ENCODE assay signal across 20 cellular contexts in genomic region chr18:56096861-56097260, GRCh38.
"Had no signal": no experiment of that assay in that cellular context is flagged by ENCODE, and none has a peak within 500 bp of the region (broad histone marks: within the 10 kb centered on the region; RNA-seq: fewer than 3 reads in every experiment).

No MANE protein-coding gene starts in this region.

- H3K4me3 ChIP-seq: dorsolateral prefrontal cortex, gastrocnemius medialis, lower lobe of right lung, psoas muscle, skin epidermis, spleen, testis, tibial artery had no signal

- H3K9me3 ChIP-seq: gastrocnemius medialis, lower lobe of right lung, psoas muscle, spleen, testis, tibial artery had no signal

- FAIRE-seq: keratinocyte had no signal

- DNase-seq: dorsolateral prefrontal cortex; effector CD4-positive, alpha-beta T cell; foreskin fibroblast; gastrocnemius medialis; head of caudate nucleus; left ventricle myocardium superior; lower lobe of right lung; naive thymus-derived CD8-positive, alpha-beta T cell; nephron progenitor cell; nucleus accumbens; psoas muscle; right cardiac atrium; spleen; stimulated activated CD4-positive, alpha-beta T cell treated with anti-CD3 and anti-CD28 coated beads, Interleukin-4, amount 100 ng/mL, for 4 hours; stimulated activated naive CD8-positive, alpha-beta T cell treated with anti-CD3 and anti-CD28 coated beads, Interleukin-15, Interleukin-2, amounts not matched to agents 100 U/mL and 50 U/mL, for 24 hours; substantia nigra; testis; tibial artery had no signal

- H3K27ac ChIP-seq: dorsolateral prefrontal cortex, gastrocnemius medialis, lower lobe of right lung, psoas muscle, skin epidermis, spleen, testis, tibial artery had no signal

- H3K4me1 ChIP-seq: gastrocnemius medialis, lower lobe of right lung, psoas muscle, spleen, testis, tibial artery had no signal

- H3K36me3 ChIP-seq: gastrocnemius medialis, lower lobe of right lung, spleen, tibial artery had no signal

- H3K27me3 ChIP-seq: dorsolateral prefrontal cortex, gastrocnemius medialis, spleen, testis, tibial artery had no signal
